In genomic region chr1:1179983-1180861, GRCh38 we compare ENCODE assay signal across 1 cellular context.
A peak's percentile ranks its signal among the peaks of the same experiment; 100 is the strongest.
TF ChIP-seq lines count a peak whose summit lies in the region.

No MANE protein-coding gene starts in this region.

TF ChIP-seq in H1, 55 proteins besides CTCF, POLR2A, EP300 and RAD21:
- TF ChIP-seq GABPA (IDR thresholded peaks at IDR 0.05; ENCODE audit: borderline replicate concordance, insufficient read depth, low read length) (peak; percentile 24; the same call in 1 of the 2 replicates), GTF2F1 (IDR thresholded peaks at IDR 0.05; ENCODE audit: borderline replicate concordance, low read depth, low read length) (no peak), KDM4A (IDR thresholded peaks at IDR 0.05; ENCODE audit: low read depth, low read length, severe bottlenecking) (no peak), KDM5A (IDR thresholded peaks at IDR 0.05; ENCODE audit: low read length) (no peak), TEAD4 (IDR thresholded peaks at IDR 0.05; ENCODE audit: low read depth, low read length) (no peak)
